Comparison of ENCODE assay signal across 8 cellular contexts in the genomic region with DNA sequence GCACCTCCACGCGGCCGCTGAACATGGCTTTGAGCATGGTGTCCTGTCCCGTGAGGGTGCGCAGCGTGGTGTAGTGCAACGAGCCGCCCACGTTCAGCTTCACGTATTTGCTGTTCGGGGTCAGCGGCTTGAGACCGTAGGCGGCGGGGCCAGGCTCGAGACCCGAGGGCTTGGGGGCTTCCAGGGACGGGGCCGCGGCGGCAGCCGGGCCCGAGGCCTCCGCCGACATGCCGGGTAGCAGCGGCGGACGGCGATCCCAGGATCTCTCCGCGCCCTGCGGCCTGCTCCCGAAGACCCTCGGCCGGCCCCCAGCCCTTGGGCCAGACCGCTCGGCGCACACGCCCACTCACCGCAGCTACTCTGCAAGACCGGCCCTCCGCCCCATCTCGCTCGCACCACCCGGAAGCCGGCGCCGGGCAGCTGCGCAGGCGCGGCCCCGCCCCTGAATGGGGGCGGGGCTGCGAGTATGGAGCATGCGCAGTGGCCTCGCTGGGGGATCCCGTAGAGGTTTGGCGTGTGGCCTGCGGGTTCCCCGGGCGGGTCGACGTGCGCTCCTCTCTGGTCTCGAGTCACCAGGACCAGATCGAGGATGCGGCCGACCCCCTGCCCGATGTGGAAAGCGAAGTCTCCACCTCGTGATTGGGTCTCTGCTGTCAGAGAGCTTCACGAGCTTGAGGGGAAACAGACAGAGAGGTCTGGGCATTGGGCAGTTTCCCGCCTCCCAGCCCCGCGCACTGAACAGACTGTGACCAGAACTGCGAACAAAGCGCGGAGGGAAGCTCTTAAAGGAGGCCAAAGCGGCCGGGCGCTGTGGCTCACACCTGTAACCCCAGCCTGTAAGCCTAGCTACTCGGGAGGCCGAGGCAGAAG. TPM values are rescaled to one million over a fixed set of nuclear protein-coding genes. Genes with fewer than 3 reads are reported as not detected.
DNase-seq lines count a peak whose midpoint lies in the region; ATAC-seq and TF ChIP-seq lines count a peak whose summit lies in the region.

A gene with protein sequence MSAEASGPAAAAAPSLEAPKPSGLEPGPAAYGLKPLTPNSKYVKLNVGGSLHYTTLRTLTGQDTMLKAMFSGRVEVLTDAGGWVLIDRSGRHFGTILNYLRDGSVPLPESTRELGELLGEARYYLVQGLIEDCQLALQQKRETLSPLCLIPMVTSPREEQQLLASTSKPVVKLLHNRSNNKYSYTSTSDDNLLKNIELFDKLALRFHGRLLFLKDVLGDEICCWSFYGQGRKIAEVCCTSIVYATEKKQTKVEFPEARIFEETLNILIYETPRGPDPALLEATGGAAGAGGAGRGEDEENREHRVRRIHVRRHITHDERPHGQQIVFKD (minus strand): TSS at position 422 of the 870 bp plus-strand sequence. CDS start 193 bp downstream, at position 229.

- peaks cover 9 to 44% (median 21%) of the 10 kb centered on the region in 11 experiments; a peak in 14 of 22 replicates for H4K20me1 ChIP-seq in BLaER1 treated with 17β-estradiol and CSF1 and Interleukin-3, amounts not matched to agents 10 nM and 100 nM

- no peaks in the 10 kb centered on the region for H3K9me3 ChIP-seq in BLaER1 treated with 17β-estradiol and CSF1 and Interleukin-3, amounts not matched to agents 10 nM and 100 nM (replicated peaks in 1 of 11)
- no peaks in the 10 kb centered on the region for H3K9me3 ChIP-seq in right lobe of liver

- peak within 1 kb of the TSS; percentile 79 to 92 (median 90) for H3K9ac ChIP-seq in BLaER1 treated with 17β-estradiol and CSF1 and Interleukin-3, amounts not matched to agents 10 nM and 100 nM

- H3K4me1 ChIP-seq in BLaER1 treated with 17β-estradiol and CSF1 and Interleukin-3, amounts not matched to agents 10 nM and 100 nM = peaks cover 28 to 38% (median 33%) of the 10 kb centered on the region in 10 experiments
- H3K4me1 ChIP-seq in right lobe of liver = peaks cover 0 to 17% (median 2%) of the 10 kb centered on the region in 4 donors

- DNase-seq in NCI-H748 treated with DMSO at 0.1 percent for 48 hours (lab: John Stamatoyannopoulos, UW) = peak; percentile 73
- DNase-seq in activated CD4-positive, alpha-beta T cell treated with anti-CD3 and anti-CD28 coated beads, Interleukin-2, amount 50 U/mL, for 48 hours = peak; percentile 80 to 84
- peak; percentile 66 to 85 for DNase-seq in dermis microvascular lymphatic vessel endothelial cell (ENCODE audit: low read depth in 2 of 2)
- DNase-seq in right lobe of liver = peak; percentile 88 to 90 (median 89)
- peak; percentile 71 to 82 for DNase-seq in stimulated activated CD4-positive, alpha-beta T cell treated with anti-CD3 and anti-CD28 coated beads, Interleukin-4, amount 100 ng/mL, for 48 hours (ENCODE audit: low read depth in 2 of 2)

- H3K27ac ChIP-seq in BLaER1 treated with 17β-estradiol and CSF1 and Interleukin-3, amounts not matched to agents 10 nM and 100 nM = peak within 1 kb of the TSS; percentile 11 to 91 (median 84); a peak in 21 of 22 replicates
- H3K27ac ChIP-seq in right lobe of liver = peak within 1 kb of the TSS; percentile 59 to 86 (median 64)

- TF ChIP-seq CTCF in right lobe of liver (IDR thresholded peaks at IDR 0.05) = no peak

- H3K36me3 ChIP-seq in BLaER1 treated with 17β-estradiol and CSF1 and Interleukin-3, amounts not matched to agents 10 nM and 100 nM = peaks cover 25 to 33% (median 28%) of the 10 kb centered on the region in 11 experiments
- peaks cover 0 to 12% (median 0%) of the 10 kb centered on the region in 4 donors for H3K36me3 ChIP-seq in right lobe of liver

- TF ChIP-seq POLR2A in right lobe of liver (IDR thresholded peaks at IDR 0.05) = peak; percentile 76

- peak within 1 kb of the TSS; percentile 78 to 100 (median 96) for H3K4me3 ChIP-seq in BLaER1 treated with 17β-estradiol and CSF1 and Interleukin-3, amounts not matched to agents 10 nM and 100 nM
- H3K4me3 ChIP-seq in right lobe of liver = peak within 1 kb of the TSS; percentile 69 to 96 (median 77)

- intact Hi-C loops in right lobe of liver (cut with DNase I) = no loop called here

- ATAC-seq in GM19328 (IDR thresholded peaks at IDR 0.05; ENCODE audit: unreplicated experiment) (peak; percentile 80), HG03469 (IDR thresholded peaks at IDR 0.05; ENCODE audit: unreplicated experiment) (peak; percentile 54), right lobe of liver (peak; percentile 96 to 98 (median 98))

- WGBS in right lobe of liver (ENCODE audit: insufficient coverage, low coverage, low lambda C conversion rate, missing lambda C conversion rate) = 0% methylated on average over 4 of the region's 84 CpGs

- H3K27me3 ChIP-seq in BLaER1 treated with 17β-estradiol and CSF1 and Interleukin-3, amounts not matched to agents 10 nM and 100 nM = no peaks in the 10 kb centered on the region
- H3K27me3 ChIP-seq in right lobe of liver = no peaks in the 10 kb centered on the region

- peak within 1 kb of the TSS; percentile 89 to 100 (median 98) for H3K4me2 ChIP-seq in BLaER1 treated with 17β-estradiol and CSF1 and Interleukin-3, amounts not matched to agents 10 nM and 100 nM

RNA-seq across cellular contexts. Expression of the gene that starts here (rescaled TPM):
- 3.9 and 4.2 TPM in 2 replicates for total RNA-seq in dermis microvascular lymphatic vessel endothelial cell
- 10 to 100 TPM in 1 of 6 experiments, 1 to 10 TPM in 5; 5.4 to 13.5 (median 7.2) TPM for total RNA-seq in right lobe of liver

Comparison
In these comparisons a context has a peak if more than half of its experiments do, and no peak if none do; other contexts are left out.
1. Peak in every context shown above with its lines: DNase-seq, ATAC-seq, H3K4me3 ChIP-seq and H3K27ac ChIP-seq.